In the genomic region with DNA sequence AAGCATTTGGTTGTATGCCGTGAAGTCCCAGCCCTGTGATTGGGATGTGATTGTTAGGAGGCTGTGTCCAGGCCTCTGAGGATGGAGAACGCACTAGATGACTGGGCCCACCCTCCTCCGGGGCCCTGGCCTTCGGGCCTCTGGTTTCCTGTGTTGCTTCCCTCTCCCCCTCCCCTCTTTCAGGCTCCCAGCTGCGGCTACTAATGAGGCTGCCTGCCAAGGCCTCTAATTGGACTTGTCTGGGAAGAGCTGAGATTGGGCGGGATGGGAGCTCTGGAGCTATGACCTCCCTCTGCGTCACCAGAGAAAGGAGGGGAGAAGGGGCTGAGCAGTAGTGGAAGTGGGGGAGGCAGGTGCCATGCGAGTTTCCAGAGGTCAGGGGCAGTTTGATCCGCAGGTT, we compare ENCODE assay signal across 1 cellular context.
TF ChIP-seq lines count a peak whose summit lies in the region.

No MANE protein-coding gene starts in this region.

TF ChIP-seq in H1, 55 proteins besides CTCF, POLR2A, EP300 and RAD21:
- TF ChIP-seq CBX5 (IDR thresholded peaks at IDR 0.05; ENCODE audit: low read depth, low read length) (no peak), ZNF274 (IDR thresholded peaks at IDR 0.05; ENCODE audit: borderline replicate concordance, extremely low read depth, low read length) (no peak), EZH2 (IDR thresholded peaks at IDR 0.05; ENCODE audit: low read depth, low read length, severe bottlenecking) (no peak), TAF1 (IDR thresholded peaks at IDR 0.05; ENCODE audit: low read depth, low read length) (no peak), FOSL1 (IDR thresholded peaks at IDR 0.05; ENCODE audit: insufficient read depth, low read depth, low read length) (no peak), TBP (IDR thresholded peaks at IDR 0.05; ENCODE audit: low read depth, low read length) (no peak)
TF ChIP-seq in H1: peak in this region for 0.
